Comparison of ENCODE assay signal across 10 cellular contexts in the genomic region with DNA sequence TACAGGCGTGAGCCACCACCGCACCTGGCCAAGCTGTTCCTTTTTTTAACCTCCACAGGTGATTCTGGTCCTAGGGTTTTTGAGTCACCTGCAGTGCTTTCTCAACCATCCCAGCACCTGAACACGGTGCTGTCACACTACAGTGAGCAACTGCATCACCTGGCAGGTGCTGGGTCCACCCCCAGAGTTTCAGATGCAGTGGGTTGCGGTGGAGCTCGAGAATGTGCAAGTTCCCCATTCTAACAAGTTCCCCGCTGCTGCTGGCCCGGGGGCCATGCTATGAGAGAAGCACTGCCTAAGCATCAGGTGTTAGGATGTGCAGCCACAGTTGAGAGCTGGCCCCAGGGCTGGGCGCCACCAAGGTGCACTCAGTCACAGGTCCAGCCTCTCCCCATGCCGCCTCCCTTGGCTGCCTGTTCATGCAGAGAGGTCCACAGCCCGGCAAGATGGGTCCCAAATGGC. TPM values are rescaled to one million over a fixed set of nuclear protein-coding genes. Genes with fewer than 3 reads are reported as not detected.
DNase-seq lines count a peak whose midpoint lies in the region; ATAC-seq and FAIRE-seq lines count a peak whose summit lies in the region.
"Had no signal": no experiment of that assay in that cellular context is flagged by ENCODE, and none has a peak within 500 bp of the region (broad histone marks: within the 10 kb centered on the region; RNA-seq: fewer than 3 reads in every experiment).

No MANE protein-coding gene starts in this region.

- ATAC-seq in GM21360 (IDR thresholded peaks at IDR 0.05; ENCODE audit: unreplicated experiment) (peak; percentile 90), HG03175 (IDR thresholded peaks at IDR 0.05; ENCODE audit: unreplicated experiment) (peak; percentile 90), left lobe of liver (peak; percentile 29)

- DNase-seq in GM18507 (ENCODE audit: extremely low spot score, insufficient read length, low read depth) (peak; percentile 60), left lobe of liver (ENCODE audit: low spot score) (no peak), RCC 7860 (ENCODE audit: low spot score) (no peak), NCI-H1105 (lab: John Stamatoyannopoulos, UW) (no peak), islet precursor cell (no peak)
- no peak for DNase-seq in effector CD4-positive, alpha-beta T cell
- DNase-seq: cerebellar nuclear complex, NCI-H1417 treated with DMSO at 0.1 percent for 48 hours had no signal

- peak; percentile 91 for FAIRE-seq in GM18507 (lab: Jason Lieb, UNC)
- no peak for FAIRE-seq in RCC 7860 (lab: Jason Lieb, UNC)

RNA-seq across cellular contexts. Expression of a gene that starts 18.0 kb away (rescaled TPM):
- 5.7 TPM for total RNA-seq in left lobe of liver

RNA-seq across cellular contexts. Expression of a gene that starts 35.7 kb away (rescaled TPM):
- total RNA-seq in left lobe of liver = 7.1 TPM

Comparison
In these comparisons a context has a peak if more than half of its experiments do, and no peak if none do; other contexts are left out.
1. ATAC-seq: peak in every context shown above with its lines; median percentile 90 in GM21360; 90 in HG03175; 29 in left lobe of liver.